ENCODE assay signal across 1 cellular context in the genomic region with DNA sequence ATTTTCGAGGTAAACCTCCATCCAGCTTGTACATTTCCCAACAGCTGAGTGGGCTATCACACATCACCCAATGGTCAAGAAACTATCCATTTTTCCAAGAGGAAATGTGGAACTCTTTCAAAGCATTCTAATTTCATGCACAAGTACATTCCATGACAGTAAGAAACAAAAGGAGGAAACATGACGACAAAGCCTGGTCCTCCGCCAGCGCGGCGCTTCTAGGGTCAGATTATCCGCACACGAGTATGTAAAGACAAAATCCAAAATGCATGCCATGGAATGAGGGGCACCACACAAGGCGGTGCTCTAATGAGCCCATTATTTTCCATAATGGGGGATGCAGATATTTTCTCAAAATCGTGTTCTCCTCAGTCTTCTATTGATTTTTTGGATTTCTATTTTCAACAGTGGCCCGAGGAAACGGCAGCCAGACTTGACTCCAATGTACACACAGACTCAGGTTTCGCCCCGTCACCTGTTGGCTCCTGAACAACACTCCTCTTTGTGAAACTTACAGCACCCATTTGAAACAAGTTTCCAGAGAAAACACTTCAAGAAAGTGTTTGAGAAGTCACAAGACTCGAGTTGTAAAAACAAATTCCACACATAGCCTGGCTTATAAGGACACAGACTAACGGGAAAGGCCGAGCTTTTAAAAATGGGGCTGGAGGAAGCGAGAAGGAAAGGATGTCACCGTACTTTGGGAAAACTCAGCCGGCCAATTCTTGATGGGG.
TF ChIP-seq lines count a peak whose summit lies in the region.

No MANE protein-coding gene starts in this region.

TF ChIP-seq in SK-N-SH, 30 proteins besides CTCF, POLR2A, EP300 and RAD21:
- TF ChIP-seq EZH2phosphoT487 (IDR thresholded peaks at IDR 0.05; ENCODE audit: borderline replicate concordance, low read depth) (no peak), NFIC (IDR thresholded peaks at IDR 0.05; ENCODE audit: borderline replicate concordance) (no peak), SMC3 (IDR thresholded peaks at IDR 0.05; ENCODE audit: low read depth, low read length) (no peak), JUND (IDR thresholded peaks at IDR 0.05) (no peak), MEF2A (IDR thresholded peaks at IDR 0.05; ENCODE audit: borderline replicate concordance, low read depth) (no peak), FOXJ3 (CRISPR knock-in tag; IDR thresholded peaks at IDR 0.05) (no peak), RFX5 (IDR thresholded peaks at IDR 0.05; ENCODE audit: low read length) (no peak), ELF1 (IDR thresholded peaks at IDR 0.05) (no peak), TEAD4 (IDR thresholded peaks at IDR 0.05; ENCODE audit: borderline replicate concordance, insufficient read depth) (no peak)
- TF ChIP-seq, protein P1, sequence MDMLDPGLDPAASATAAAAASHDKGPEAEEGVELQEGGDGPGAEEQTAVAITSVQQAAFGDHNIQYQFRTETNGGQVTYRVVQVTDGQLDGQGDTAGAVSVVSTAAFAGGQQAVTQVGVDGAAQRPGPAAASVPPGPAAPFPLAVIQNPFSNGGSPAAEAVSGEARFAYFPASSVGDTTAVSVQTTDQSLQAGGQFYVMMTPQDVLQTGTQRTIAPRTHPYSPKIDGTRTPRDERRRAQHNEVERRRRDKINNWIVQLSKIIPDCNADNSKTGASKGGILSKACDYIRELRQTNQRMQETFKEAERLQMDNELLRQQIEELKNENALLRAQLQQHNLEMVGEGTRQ (IDR thresholded peaks at IDR 0.05; ENCODE audit: borderline replicate concordance, low read depth, low read length), result no peak
